ENCODE assay signal across 10 cellular contexts in the genomic region with DNA sequence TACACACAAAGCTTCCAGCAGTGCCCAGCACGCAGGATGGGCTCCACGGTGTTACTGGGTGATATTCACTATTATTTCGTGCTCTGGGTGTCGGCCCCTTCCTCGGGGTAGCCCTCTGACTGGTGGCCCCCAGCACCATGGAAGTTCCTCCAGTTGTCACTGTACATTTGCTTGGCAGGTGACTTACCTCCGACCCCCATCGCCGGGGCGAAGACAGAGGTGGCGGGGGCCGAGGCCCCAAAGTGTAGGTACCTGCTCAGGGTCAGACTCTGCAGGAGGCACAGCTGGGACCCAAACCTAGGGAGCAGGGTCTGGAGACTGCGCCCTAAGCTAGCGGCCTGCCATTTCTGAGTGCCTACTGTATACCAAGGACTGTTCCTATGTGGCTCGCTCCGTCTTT.
A peak's percentile ranks its signal among the peaks of the same experiment; 100 is the strongest.
DNase-seq lines count a peak whose midpoint lies in the region; ATAC-seq and TF ChIP-seq lines count a peak whose summit lies in the region.
"Had no signal": no experiment of that assay in that cellular context is flagged by ENCODE, and none has a peak within 500 bp of the region (broad histone marks: within the 10 kb centered on the region; RNA-seq: fewer than 3 reads in every experiment).

No MANE protein-coding gene starts in this region.

- H3K9me3 Mint-ChIP-seq in dendritic cell treated with granulocyte-macrophage colony-stimulating factor and Interleukin-4, amounts not matched to agents 40 ng/mL and 50 ng/mL, for 4 days: no peaks in the 10 kb centered on the region
- H3K9me3 Mint-ChIP-seq in activated naive CD4-positive, alpha-beta T cell treated with anti-CD3 and anti-CD28 coated beads, Interleukin-2, amount 50 U/mL, for 72 hours: no peaks in the 10 kb centered on the region

- TF ChIP-seq CTCF in heart right ventricle (IDR thresholded peaks at IDR 0.05) (no peak), ovary (IDR thresholded peaks at IDR 0.05) (no peak), upper lobe of right lung (IDR thresholded peaks at IDR 0.05) (no peak)

- H3K27me3 ChIP-seq in heart right ventricle: no peaks in the 10 kb centered on the region
- no peaks in the 10 kb centered on the region for H3K27me3 ChIP-seq in ovary
- no peaks in the 10 kb centered on the region for H3K27me3 ChIP-seq in upper lobe of right lung

- H3K4me1 Mint-ChIP-seq in dendritic cell treated with granulocyte-macrophage colony-stimulating factor and Interleukin-4, amounts not matched to agents 40 ng/mL and 50 ng/mL, for 4 days (ENCODE audit: low read depth): peaks cover 80% of the 10 kb centered on the region

- no peak for TF ChIP-seq EP300 in ovary (IDR thresholded peaks at IDR 0.05)

- ATAC-seq in heart right ventricle (no peak), left cardiac atrium (no peak), upper lobe of right lung (no peak), GM21390 (IDR thresholded peaks at IDR 0.05; ENCODE audit: unreplicated experiment) (no peak)
- no peak for ATAC-seq in activated naive CD4-positive, alpha-beta T cell treated with anti-CD3 and anti-CD28 coated beads, Interleukin-2, amount 50 U/mL, for 72 hours

- peak overlapping the region; percentile 44 to 99 (median 84) for H3K27ac ChIP-seq in heart right ventricle
- peak overlapping the region; percentile 20 to 67 for H3K27ac ChIP-seq in ovary
- peak overlapping the region; percentile 81 for H3K27ac ChIP-seq in upper lobe of right lung

- no peak overlapping the region for H3K4me3 Mint-ChIP-seq in dendritic cell treated with granulocyte-macrophage colony-stimulating factor and Interleukin-4, amounts not matched to agents 40 ng/mL and 50 ng/mL, for 4 days

- WGBS in heart right ventricle, 2 donors: 96 to 98% methylated on average over 15 of the region's 15 CpGs
- WGBS in ovary, 3 donors: 86 to 89% (median 89%) methylated on average over 15 of the region's 15 CpGs

- H3K27ac Mint-ChIP-seq in dendritic cell treated with granulocyte-macrophage colony-stimulating factor and Interleukin-4, amounts not matched to agents 40 ng/mL and 50 ng/mL, for 4 days: peak overlapping the region; percentile 94
- peak overlapping the region in 1 of 2 donors; percentile 82 for H3K27ac Mint-ChIP-seq in activated naive CD4-positive, alpha-beta T cell treated with anti-CD3 and anti-CD28 coated beads, Interleukin-2, amount 50 U/mL, for 72 hours

- H3K36me3 Mint-ChIP-seq in dendritic cell treated with granulocyte-macrophage colony-stimulating factor and Interleukin-4, amounts not matched to agents 40 ng/mL and 50 ng/mL, for 4 days (ENCODE audit: low read depth): peaks cover 79% of the 10 kb centered on the region
- no peaks in the 10 kb centered on the region for H3K36me3 Mint-ChIP-seq in activated naive CD4-positive, alpha-beta T cell treated with anti-CD3 and anti-CD28 coated beads, Interleukin-2, amount 50 U/mL, for 72 hours

- DNase-seq in heart right ventricle: no peak
- DNase-seq in left cardiac atrium: no peak
- DNase-seq in ovary: peak in 1 of 5 donors; percentile 43
- DNase-seq in upper lobe of right lung: no peak
- DNase-seq in activated naive CD4-positive, alpha-beta T cell treated with anti-CD3 and anti-CD28 coated beads, Interleukin-2, amount 50 U/mL, for 72 hours (ENCODE audit: low spot score in 2 of 2): no peak
- DNase-seq in central memory CD4-positive, alpha-beta T cell: no peak
- DNase-seq: activated CD4-positive, alpha-beta T cell treated with anti-CD3 and anti-CD28 coated beads for 1 hour; mesendoderm had no signal

- TF ChIP-seq POLR2A in ovary (IDR thresholded peaks at IDR 0.05): no peak

- H3K36me3 ChIP-seq in heart right ventricle (peaks cover 0 to 62% (median 10%) of the 10 kb centered on the region in 9 donors), ovary (no peaks in the 10 kb centered on the region), upper lobe of right lung (peaks cover 53% of the 10 kb centered on the region)

- H3K9me3 ChIP-seq in heart right ventricle (no peaks in the 10 kb centered on the region), ovary (no peaks in the 10 kb centered on the region), upper lobe of right lung (no peaks in the 10 kb centered on the region)

- intact Hi-C loops in heart right ventricle (cut with DNase I) (loop anchor here in 2 of 10 donors (5.0 to 10.0 kb wide), 2 partner anchors 58 to 111 kb away; no protein-coding TSS in a partner anchor), left cardiac atrium (cut with DNase I) (no loop called here), ovary (cut with DNase I) (no loop called here), upper lobe of right lung (cut with DNase I) (no loop called here)
- intact Hi-C loops in dendritic cell treated with granulocyte-macrophage colony-stimulating factor and Interleukin-4, amounts not matched to agents 40 ng/mL and 50 ng/mL, for 4 days (cut with micrococcal nuclease): loop anchor here (5.0 kb wide), 2 partner anchors 58 to 158 kb away; no protein-coding TSS in a partner anchor

- H3K4me1 ChIP-seq in heart right ventricle (peaks cover 56 to 100% (median 94%) of the 10 kb centered on the region in 9 donors), ovary (ENCODE audit: insufficient read depth) (peaks cover 22% of the 10 kb centered on the region), upper lobe of right lung (peaks cover 64% of the 10 kb centered on the region)

- H3K4me3 ChIP-seq in heart right ventricle (no peak overlapping the region), ovary (no peak overlapping the region), upper lobe of right lung (no peak overlapping the region)

- no peaks in the 10 kb centered on the region for H3K27me3 Mint-ChIP-seq in dendritic cell treated with granulocyte-macrophage colony-stimulating factor and Interleukin-4, amounts not matched to agents 40 ng/mL and 50 ng/mL, for 4 days
